Comparison of ENCODE assay signal across 8 cellular contexts in the genomic region with DNA sequence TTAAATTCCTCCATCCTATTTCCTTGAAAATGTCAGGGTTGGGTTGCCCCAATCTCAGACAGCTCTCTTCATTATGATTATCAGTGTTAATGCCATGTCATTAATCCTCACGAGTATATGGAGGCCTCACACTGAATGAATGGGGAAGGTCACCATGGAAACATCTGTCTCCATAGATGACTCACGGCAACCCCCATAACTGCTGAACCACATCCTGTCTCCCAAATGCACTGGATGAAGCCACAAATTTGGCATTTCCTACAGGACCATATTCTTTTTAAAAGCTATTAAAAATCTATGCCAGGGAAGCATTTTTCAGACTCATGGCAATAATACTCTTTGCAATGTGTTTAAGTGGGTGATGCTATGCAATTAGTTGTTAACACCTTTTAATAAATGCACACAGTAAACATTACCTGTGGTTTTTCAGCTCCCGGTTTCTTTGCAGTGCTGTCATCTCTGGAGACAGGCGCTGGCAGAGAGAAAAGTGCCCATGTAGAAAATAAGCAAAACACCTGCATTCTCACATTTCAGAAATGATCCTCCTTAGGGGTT.
DNase-seq lines count a peak whose midpoint lies in the region; ATAC-seq, FAIRE-seq and TF ChIP-seq lines count a peak whose summit lies in the region.

No MANE protein-coding gene starts in this region.

- ATAC-seq in GM21723 (IDR thresholded peaks at IDR 0.05; ENCODE audit: unreplicated experiment): peak; percentile 59
- no peak for ATAC-seq in gastrocnemius medialis

- no peak for FAIRE-seq in urothelium cell line (lab: Jason Lieb, UNC)

- TF ChIP-seq POLR2A in gastrocnemius medialis (IDR thresholded peaks at IDR 0.05): no peak

- in situ Hi-C loops in gastrocnemius medialis (cut with MboI; ENCODE audit: low sequenced_read_pairs in 4 of 4): no loop called here

- no peaks in the 10 kb centered on the region for H3K36me3 ChIP-seq in gastrocnemius medialis

- DNase-seq in EH (ENCODE audit: low read depth): peak; percentile 97
- peak; percentile 100 for DNase-seq in M059J (ENCODE audit: low read depth)
- DNase-seq in choroid plexus epithelial cell (ENCODE audit: low read depth): peak; percentile 90
- peak; percentile 82 for DNase-seq in urothelium cell line (ENCODE audit: low spot score)
- DNase-seq in gastrocnemius medialis: no peak
- DNase-seq in activated T-cell treated with anti-CD3 and anti-CD28 coated beads for 4 hours: no peak
- no peak for DNase-seq in cerebellar cortex (ENCODE audit: low spot score)

- H3K4me1 ChIP-seq in gastrocnemius medialis: no peaks in the 10 kb centered on the region

- H3K27ac ChIP-seq in gastrocnemius medialis: no peak overlapping the region

- H3K4me3 ChIP-seq in choroid plexus epithelial cell (ENCODE audit: low read depth, low read length): no peak overlapping the region
- H3K4me3 ChIP-seq in gastrocnemius medialis: no peak overlapping the region

- TF ChIP-seq CTCF in choroid plexus epithelial cell (conservative IDR thresholded peaks at IDR 0.05; ENCODE audit: low read depth, low read length) (no peak), gastrocnemius medialis (IDR thresholded peaks at IDR 0.05 in 4 of 5, conservative IDR thresholded peaks at IDR 0.05 in 1 of 5) (no peak)

- H3K27me3 ChIP-seq in gastrocnemius medialis: no peaks in the 10 kb centered on the region

- intact Hi-C loops in gastrocnemius medialis (cut with DNase I; ENCODE audit: low total_unique reads): no loop called here

- H3K9me3 ChIP-seq in gastrocnemius medialis: no peaks in the 10 kb centered on the region

Comparison
In these comparisons a context has a peak if more than half of its experiments do, and no peak if none do; other contexts are left out.
1. DNase-seq: peak in EH (single experiment), M059J (single experiment), choroid plexus epithelial cell (single experiment) and urothelium cell line (single experiment); none in gastrocnemius medialis (0 of 2), activated T-cell treated with anti-CD3 and anti-CD28 coated beads for 4 hours (single experiment) and cerebellar cortex (single experiment).